Comparison of ENCODE assay signal across 1 cellular context in the genomic region with DNA sequence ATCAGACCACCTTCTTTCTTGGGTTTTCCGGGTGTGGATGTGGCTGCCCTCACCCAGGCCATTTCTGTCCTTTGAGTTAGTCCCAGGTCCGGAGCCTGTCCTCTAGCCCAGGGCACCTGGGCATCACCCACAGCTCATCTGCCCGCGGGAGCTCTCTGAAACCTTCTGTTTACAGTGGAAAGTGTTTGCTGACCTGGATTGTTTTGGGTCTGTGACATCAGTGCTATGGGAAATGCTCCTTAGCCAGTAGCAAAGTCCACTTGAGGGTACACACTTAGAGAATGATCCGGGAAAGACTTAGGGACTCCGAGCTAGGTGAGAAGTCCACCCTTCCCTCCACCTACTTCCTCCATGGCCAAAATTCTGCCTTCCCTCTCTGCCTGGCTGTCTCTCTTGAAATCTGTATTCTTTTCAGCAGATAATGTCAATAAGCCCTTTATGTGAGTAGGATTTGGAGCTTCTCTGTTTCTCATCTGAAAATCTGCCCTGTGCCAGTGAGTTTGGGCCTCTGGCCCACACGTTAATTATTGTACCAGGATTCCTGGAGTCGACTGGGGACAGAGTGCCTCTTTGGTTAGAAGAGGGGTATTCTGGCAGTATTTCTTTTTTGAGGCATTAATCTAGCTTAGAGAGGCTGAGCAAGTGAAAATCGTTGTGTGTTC.
TF ChIP-seq lines count a peak whose summit lies in the region.

No MANE protein-coding gene starts in this region.

TF ChIP-seq in HEK293T, 16 proteins besides CTCF, POLR2A, EP300 and RAD21:
- no peak for TF ChIP-seq ELF4 (IDR thresholded peaks at IDR 0.05)
- TF ChIP-seq L3MBTL2 (conservative IDR thresholded peaks at IDR 0.05), result no peak
- TF ChIP-seq FOXA1 (IDR thresholded peaks at IDR 0.05), result no peak
- TF ChIP-seq, protein P1, sequence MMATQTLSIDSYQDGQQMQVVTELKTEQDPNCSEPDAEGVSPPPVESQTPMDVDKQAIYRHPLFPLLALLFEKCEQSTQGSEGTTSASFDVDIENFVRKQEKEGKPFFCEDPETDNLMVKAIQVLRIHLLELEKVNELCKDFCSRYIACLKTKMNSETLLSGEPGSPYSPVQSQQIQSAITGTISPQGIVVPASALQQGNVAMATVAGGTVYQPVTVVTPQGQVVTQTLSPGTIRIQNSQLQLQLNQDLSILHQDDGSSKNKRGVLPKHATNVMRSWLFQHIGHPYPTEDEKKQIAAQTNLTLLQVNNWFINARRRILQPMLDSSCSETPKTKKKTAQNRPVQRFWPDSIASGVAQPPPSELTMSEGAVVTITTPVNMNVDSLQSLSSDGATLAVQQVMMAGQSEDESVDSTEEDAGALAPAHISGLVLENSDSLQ (IDR thresholded peaks at IDR 0.05), result no peak
- TF ChIP-seq CTBP1 (IDR thresholded peaks at IDR 0.05; ENCODE audit: borderline replicate concordance), result no peak
- TF ChIP-seq BHLHE40 (IDR thresholded peaks at IDR 0.05; ENCODE audit: borderline replicate concordance), result no peak
- TF ChIP-seq ARNT (IDR thresholded peaks at IDR 0.05), result no peak
- no peak for TF ChIP-seq HDGF (IDR thresholded peaks at IDR 0.05; ENCODE audit: borderline replicate concordance)
- no peak for TF ChIP-seq LEF1 (IDR thresholded peaks at IDR 0.05; ENCODE audit: borderline replicate concordance)
